8 cellular contexts compared by ENCODE assay signal in genomic region chr20:49219091-49219923, GRCh38. TPM values are rescaled to one million over a fixed set of nuclear protein-coding genes. Genes with fewer than 3 reads are reported as not detected.
DNase-seq lines count a peak whose midpoint lies in the region; ATAC-seq and TF ChIP-seq lines count a peak whose summit lies in the region.

TSS of gene DDX27 (plus strand) at chr20:49219416. CDS start at chr20:49219449, 33 bp downstream.

- H3K9me3 Mint-ChIP-seq in activated B cell treated with CpG ODN at 0.5 μM for 24 hours (no peaks in the 10 kb centered on the region), immature natural killer cell (no peaks in the 10 kb centered on the region)

- ATAC-seq in GM18909 (IDR thresholded peaks at IDR 0.05; ENCODE audit: poor library complexity, unreplicated experiment) (peak; percentile 86), HG03175 (IDR thresholded peaks at IDR 0.05; ENCODE audit: unreplicated experiment) (peak; percentile 92), activated B cell treated with CpG ODN at 0.5 μM for 24 hours (ENCODE audit: low read depth) (peak; percentile 84)

- no peaks in the 10 kb centered on the region for H3K27me3 ChIP-seq in AG04450 (ENCODE audit: control insufficient read depth, insufficient read depth, low read length)

- peak within 1 kb of the TSS; percentile 94 for H3K4me3 Mint-ChIP-seq in activated B cell treated with CpG ODN at 0.5 μM for 24 hours
- H3K4me3 Mint-ChIP-seq in immature natural killer cell, result peak within 1 kb of the TSS; percentile 96 to 99 (median 97)

- POLR2A ChIA-PET in AG04450 (lab: Yijun Ruan, JAX) (interaction anchor here (0.6 to 1.0 kb wide), 10 partner anchors 26 to 1896 kb away, joined by 3 to 9 read pairs (median 4); partner anchors contain the start of gene ZNFX1), activated B cell treated with CpG ODN at 0.5 μM for 24 hours (lab: Charles Lee) (interaction anchor here (0.6 to 2.0 kb wide), 14 partner anchors 9 to 892 kb away, joined by 3 to 28 read pairs (median 8); partner anchors contain the start of genes CSE1L, STAU1 and ZNFX1)

- H3K27me3 Mint-ChIP-seq in activated B cell treated with CpG ODN at 0.5 μM for 24 hours (no peaks in the 10 kb centered on the region), immature natural killer cell (ENCODE audit: low read depth in 3 of 3) (peaks cover 6 to 15% (median 9%) of the 10 kb centered on the region in 3 donors)

- DNase-seq in AG04450 (ENCODE audit: low read depth, low spot score) (peak; percentile 98), NCI-H345 (lab: John Stamatoyannopoulos, UW) (peak; percentile 100), activated B cell treated with CpG ODN at 0.5 μM for 24 hours (peak; percentile 93), caudate nucleus (lab: John Stamatoyannopoulos, UW) (peak; percentile 77 to 98 (median 96)), immature natural killer cell (peak; percentile 97 to 98 (median 98)), smooth muscle cell of the brain vasculature (ENCODE audit: low read depth, low spot score) (peak; percentile 98)

- intact Hi-C loops in activated B cell treated with CpG ODN at 0.5 μM for 24 hours (cut with micrococcal nuclease), result loop anchor here (1.0 kb wide), 4 partner anchors 11 to 173 kb away; partner anchors contain the start of genes CSE1L, STAU1 and ZNFX1

- H3K36me3 Mint-ChIP-seq in activated B cell treated with CpG ODN at 0.5 μM for 24 hours (ENCODE audit: low read depth) (peaks cover 45% of the 10 kb centered on the region), immature natural killer cell (peaks cover 8 to 16% (median 9%) of the 10 kb centered on the region in 3 donors)

- peak within 1 kb of the TSS; percentile 93 for H3K27ac Mint-ChIP-seq in activated B cell treated with CpG ODN at 0.5 μM for 24 hours
- H3K27ac Mint-ChIP-seq in immature natural killer cell, result peak within 1 kb of the TSS; percentile 99 to 100 (median 100)

- H3K27ac ChIP-seq in AG04450 (ENCODE audit: low read depth, low read length) (peak within 1 kb of the TSS; percentile 78), caudate nucleus (ENCODE audit: low read depth, low read length) (peak within 1 kb of the TSS; percentile 91)

- H3K4me3 ChIP-seq in AG04450 (ENCODE audit: low read depth, low read length), result peak within 1 kb of the TSS; percentile 98

- H3K4me1 Mint-ChIP-seq in activated B cell treated with CpG ODN at 0.5 μM for 24 hours, result peaks cover 28% of the 10 kb centered on the region
- H3K4me1 Mint-ChIP-seq in immature natural killer cell, result peaks cover 30 to 37% of the 10 kb centered on the region in 2 donors

- H3K9me3 ChIP-seq in AG04450 (ENCODE audit: control insufficient read depth, insufficient read depth, low read length), result no peaks in the 10 kb centered on the region; the same call in 1 of the 2 replicates

- no peak for TF ChIP-seq CTCF in AG04450 (IDR thresholded peaks at IDR 0.05; ENCODE audit: low read depth, low read length)
- TF ChIP-seq CTCF in activated B cell treated with CpG ODN at 0.5 μM for 24 hours (IDR thresholded peaks at IDR 0.05), result no peak

- CTCF ChIA-PET in AG04450 (lab: Charles Lee), result interaction anchor here (0.6 to 6.7 kb wide), 10 partner anchors 12 to 584 kb away, joined by 3 to 221 read pairs (median 4); no protein-coding TSS in a partner anchor
- CTCF ChIA-PET in activated B cell treated with CpG ODN at 0.5 μM for 24 hours (lab: Charles Lee), result interaction anchor here (1.6 to 6.1 kb wide), 2 partner anchors 30 to 86 kb away, joined by 3 to 93 read pairs; no protein-coding TSS in a partner anchor

RNA-seq across cellular contexts. Expression of gene DDX27, which starts in this region (rescaled TPM):
- 31.3 and 32.0 TPM in 2 replicates for polyA plus RNA-seq in AG04450 (2011; rRNA removed)
- 22.8 and 28.6 TPM in 2 replicates for polyA minus RNA-seq in AG04450 (2011; rRNA and poly(A)+ RNA removed)
- 76.5 and 78.4 TPM in 2 replicates for total RNA-seq in activated B cell treated with CpG ODN at 0.5 μM for 24 hours
- polyA plus RNA-seq in immature natural killer cell, result 10 to 100 TPM; 14.3 to 41.9 (median 18.7) TPM

Comparison
In these comparisons a context has a peak if more than half of its experiments do, and no peak if none do; other contexts are left out.
1. Peak in every context shown above with its lines: DNase-seq, ATAC-seq, H3K4me3 ChIP-seq and H3K27ac ChIP-seq.